In the genomic region with DNA sequence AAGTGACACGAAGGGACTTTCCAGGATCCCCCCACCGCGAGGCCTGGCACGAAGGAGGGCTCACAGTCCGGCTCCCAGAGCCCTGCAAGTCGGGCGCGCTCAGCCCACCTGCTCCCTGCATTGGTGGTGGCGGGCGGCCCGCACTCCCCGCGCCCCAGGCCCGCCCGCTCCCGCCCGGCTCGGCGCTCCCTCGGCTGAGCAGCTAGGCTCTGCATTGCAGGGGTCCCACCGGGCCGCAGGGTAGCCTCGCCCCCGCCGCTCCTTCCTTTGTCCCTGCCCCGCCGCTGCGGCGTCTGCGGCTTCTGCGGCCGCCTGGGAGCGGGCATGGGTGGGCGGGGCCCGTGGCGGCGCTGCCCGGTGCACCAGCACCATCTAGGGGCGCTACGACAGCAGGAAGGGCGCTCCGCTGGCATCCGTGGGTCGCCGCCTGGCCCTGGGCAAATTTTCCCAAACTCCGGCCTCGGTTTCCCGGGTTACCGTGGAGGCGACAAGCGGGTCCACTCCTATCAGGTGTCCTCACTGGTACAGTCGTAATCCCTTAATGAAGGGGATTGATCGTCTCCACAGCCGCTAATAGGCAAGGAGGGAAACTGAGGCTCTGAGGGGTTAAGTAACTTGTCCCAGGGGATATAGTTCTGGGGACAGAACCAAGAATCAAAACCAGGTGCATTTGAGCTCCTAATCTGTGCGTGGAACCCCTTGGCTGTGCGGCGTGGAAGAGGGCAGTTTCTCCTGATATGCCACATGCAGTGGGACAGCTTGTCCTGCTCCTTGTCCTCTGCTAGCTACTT, we compare ENCODE assay signal across 8 cellular contexts.
DNase-seq lines count a peak whose midpoint lies in the region; ATAC-seq and TF ChIP-seq lines count a peak whose summit lies in the region.

No MANE protein-coding gene starts in this region.

- H3K4me1 ChIP-seq in adipocyte (ENCODE audit: control insufficient read depth, insufficient read depth, low read length) (no peaks in the 10 kb centered on the region), gastrocnemius medialis (no peaks in the 10 kb centered on the region)

- H3K27ac Mint-ChIP-seq in HFFc6 = no peak overlapping the region

- H3K4me3 ChIP-seq in adipocyte (ENCODE audit: low read length) = peak overlapping the region; percentile 56
- peak overlapping the region; percentile 0 to 52 (median 43) for H3K4me3 ChIP-seq in gastrocnemius medialis

- H3K4me1 Mint-ChIP-seq in HFFc6 (ENCODE audit: low read depth) = no peaks in the 10 kb centered on the region

- no peak overlapping the region for H3K9ac ChIP-seq in adipocyte (ENCODE audit: low read length)

- peak; percentile 73 for TF ChIP-seq CTCF in LNCAP (IDR thresholded peaks at IDR 0.05)
- peak; percentile 33 to 74 (median 49) for TF ChIP-seq CTCF in gastrocnemius medialis (IDR thresholded peaks at IDR 0.05 in 4 of 5, conservative IDR thresholded peaks at IDR 0.05 in 1 of 5)
- TF ChIP-seq CTCF in HFFc6 (IDR thresholded peaks at IDR 0.05) = no peak

- intact Hi-C loops in gastrocnemius medialis (cut with DNase I; ENCODE audit: low total_unique reads) = loop anchor here (1.0 kb wide), 1 partner anchor 871 kb away; no protein-coding TSS in a partner anchor

- H3K27ac ChIP-seq in gastrocnemius medialis = no peak overlapping the region

- no peaks in the 10 kb centered on the region; the same call in 1 of the 2 replicates for H3K36me3 Mint-ChIP-seq in HFFc6 (ENCODE audit: low read depth)

- no peak overlapping the region for H3K4me3 Mint-ChIP-seq in HFFc6

- in situ Hi-C loops in gastrocnemius medialis (cut with MboI; ENCODE audit: low sequenced_read_pairs in 4 of 4) = loop anchor here in 3 of 4 donors (25.0 kb wide), 2 partner anchors 571 to 871 kb away; a partner anchor contains a TSS

- peaks cover 54% of the 10 kb centered on the region for H3K27me3 ChIP-seq in adipocyte (replicated peaks; ENCODE audit: control insufficient read depth, insufficient read depth, low read length)
- H3K27me3 ChIP-seq in gastrocnemius medialis = peaks cover 3 to 21% (median 6%) of the 10 kb centered on the region in 3 donors

- no peaks in the 10 kb centered on the region for H3K36me3 ChIP-seq in adipocyte (ENCODE audit: control insufficient read depth, insufficient read depth, low read length, severe bottlenecking)
- no peaks in the 10 kb centered on the region for H3K36me3 ChIP-seq in gastrocnemius medialis

- peaks cover 29% of the 10 kb centered on the region for H3K9me3 Mint-ChIP-seq in HFFc6

- peaks cover 1% of the 10 kb centered on the region; the same call in 1 of the 2 replicates for H3K27me3 Mint-ChIP-seq in HFFc6 (ENCODE audit: insufficient read depth)

- H3K9me3 ChIP-seq in adipocyte (ENCODE audit: control insufficient read depth, low read length) = no peaks in the 10 kb centered on the region
- H3K9me3 ChIP-seq in gastrocnemius medialis = no peaks in the 10 kb centered on the region

- ATAC-seq in gastrocnemius medialis = peak in 1 of 2 donors; percentile 55

- TF ChIP-seq POLR2A in gastrocnemius medialis (IDR thresholded peaks at IDR 0.05) = no peak

- DNase-seq in DMS 273 (lab: John Stamatoyannopoulos, UW; ENCODE audit: unreplicated experiment) (peak; percentile 78), DMS 273 treated with DMSO at 0.1 percent for 48 hours (lab: John Stamatoyannopoulos, UW) (no peak), adipocyte (ENCODE audit: low read depth) (no peak), hypothalamus (lab: John Stamatoyannopoulos, UW) (peak in 35 of 51 donors; percentile 7 to 74 (median 28)), gastrocnemius medialis (peak in 1 of 2 donors; percentile 12), A172 (ENCODE audit: low spot score) (no peak), HFFc6 (no peak)

Comparison
In these comparisons a context has a peak if more than half of its experiments do, and no peak if none do; other contexts are left out.
1. DNase-seq: peak in DMS 273 (single experiment) and hypothalamus (35 of 51); none in DMS 273 treated with DMSO at 0.1 percent for 48 hours (single experiment), adipocyte (single experiment), A172 (single experiment) and HFFc6 (single experiment).